Comparison of ENCODE assay signal across 2 cellular contexts in genomic region chr7:131619336-131620305, GRCh38.
TF ChIP-seq lines count a peak whose summit lies in the region.

No MANE protein-coding gene starts in this region.

TF ChIP-seq in IMR-90, 13 proteins besides CTCF, POLR2A, EP300 and RAD21:
- no peak for TF ChIP-seq RFX5 (IDR thresholded peaks at IDR 0.05; ENCODE audit: low read depth, low read length)
- no peak for TF ChIP-seq FOS (IDR thresholded peaks at IDR 0.05; ENCODE audit: low read depth, low read length)
- TF ChIP-seq ELK1 (IDR thresholded peaks at IDR 0.05; ENCODE audit: borderline replicate concordance, low read depth, low read length) = no peak

TF ChIP-seq in endothelial cell of umbilical vein, 7 proteins besides CTCF, POLR2A, EP300 and RAD21:
- no peak for TF ChIP-seq GATA2 (IDR thresholded peaks at IDR 0.05; ENCODE audit: insufficient read depth, insufficient read length, low read depth, low read length)
- TF ChIP-seq FOS (IDR thresholded peaks at IDR 0.05; ENCODE audit: borderline replicate concordance, insufficient read depth, low read length) = no peak
- no peak for TF ChIP-seq MYC (IDR thresholded peaks at IDR 0.05; ENCODE audit: low read depth, low read length)
- no peak for TF ChIP-seq MAX (IDR thresholded peaks at IDR 0.05; ENCODE audit: insufficient read depth, insufficient read length)
- no peak for TF ChIP-seq JUN (IDR thresholded peaks at IDR 0.05; ENCODE audit: borderline replicate concordance, insufficient read depth, insufficient read length, low read depth)
- TF ChIP-seq POLR2AphosphoS5 (IDR thresholded peaks at IDR 0.05; ENCODE audit: insufficient read depth, low read depth, low read length) = no peak
- TF ChIP-seq EZH2 (IDR thresholded peaks at IDR 0.05; ENCODE audit: borderline replicate concordance, low read depth, low read length, severe bottlenecking) = no peak
